8 cellular contexts compared by ENCODE assay signal in the genomic region with DNA sequence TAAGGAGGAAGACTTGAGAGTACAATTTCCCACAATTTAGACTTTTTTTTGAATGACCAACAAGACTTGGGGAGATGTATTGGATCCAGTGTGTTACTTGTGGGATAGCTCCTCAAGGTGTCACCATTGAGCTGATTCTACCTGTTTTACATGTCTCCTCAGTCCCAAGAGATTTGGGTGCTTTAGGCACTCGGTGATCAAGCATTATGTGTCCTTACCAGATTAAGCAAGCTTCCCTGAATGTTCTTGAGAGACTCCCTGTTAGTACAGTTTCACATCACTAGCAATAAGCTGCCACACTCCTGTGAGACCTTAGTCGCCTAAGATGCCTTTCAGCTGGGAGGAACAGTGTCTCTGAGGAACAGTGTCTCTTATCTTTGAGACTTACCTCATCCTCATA.
DNase-seq lines count a peak whose midpoint lies in the region; ATAC-seq, FAIRE-seq and TF ChIP-seq lines count a peak whose summit lies in the region.

No MANE protein-coding gene starts in this region.

- no peaks in the 10 kb centered on the region for H3K27me3 ChIP-seq in heart left ventricle

- no peak for TF ChIP-seq POLR2A in heart left ventricle (IDR thresholded peaks at IDR 0.05)

- FAIRE-seq in RCC 7860 (lab: Jason Lieb, UNC), result no peak

- DNase-seq in A172 (ENCODE audit: low spot score), result peak; percentile 31
- DNase-seq in RCC 7860 (ENCODE audit: low spot score), result peak; percentile 18
- no peak for DNase-seq in heart left ventricle
- DNase-seq in HuH-7.5 (ENCODE audit: low spot score), result no peak

- H3K4me3 ChIP-seq in heart left ventricle, result no peak overlapping the region

- peak; percentile 64 for ATAC-seq in GM18520 (IDR thresholded peaks at IDR 0.05; ENCODE audit: unreplicated experiment)
- peak; percentile 78 for ATAC-seq in HG03520 (IDR thresholded peaks at IDR 0.05; ENCODE audit: unreplicated experiment)
- peak in 2 of 4 donors; percentile 46 to 57 for ATAC-seq in heart left ventricle
- no peak for ATAC-seq in GM21717 (IDR thresholded peaks at IDR 0.05; ENCODE audit: unreplicated experiment)
- ATAC-seq in HG03469 (IDR thresholded peaks at IDR 0.05; ENCODE audit: unreplicated experiment), result no peak

- TF ChIP-seq CTCF in heart left ventricle (IDR thresholded peaks at IDR 0.05), result peak in 10 of 12 donors; percentile 14 to 38 (median 22)

- peaks cover 0 to 6% (median 0%) of the 10 kb centered on the region in 12 donors for H3K4me1 ChIP-seq in heart left ventricle

- no peaks in the 10 kb centered on the region for H3K36me3 ChIP-seq in heart left ventricle

- H3K9me3 ChIP-seq in heart left ventricle, result no peaks in the 10 kb centered on the region

- intact Hi-C loops in heart left ventricle (cut with DNase I), result no loop called here

- WGBS in heart left ventricle, 4 donors, result 23 to 50% (median 29%) methylated on average over 2 of the region's 2 CpGs

- H3K27ac ChIP-seq in heart left ventricle, result no peak overlapping the region

Comparison
In these comparisons a context has a peak if more than half of its experiments do, and no peak if none do; other contexts are left out.
1. DNase-seq: peak in A172 (single experiment) and RCC 7860 (single experiment); none in heart left ventricle (0 of 5) and HuH-7.5 (single experiment).
2. ATAC-seq: peak in GM18520 (single experiment) and HG03520 (single experiment); none in GM21717 (single experiment) and HG03469 (single experiment).